ENCODE assay signal across 16 cellular contexts in the genomic region with DNA sequence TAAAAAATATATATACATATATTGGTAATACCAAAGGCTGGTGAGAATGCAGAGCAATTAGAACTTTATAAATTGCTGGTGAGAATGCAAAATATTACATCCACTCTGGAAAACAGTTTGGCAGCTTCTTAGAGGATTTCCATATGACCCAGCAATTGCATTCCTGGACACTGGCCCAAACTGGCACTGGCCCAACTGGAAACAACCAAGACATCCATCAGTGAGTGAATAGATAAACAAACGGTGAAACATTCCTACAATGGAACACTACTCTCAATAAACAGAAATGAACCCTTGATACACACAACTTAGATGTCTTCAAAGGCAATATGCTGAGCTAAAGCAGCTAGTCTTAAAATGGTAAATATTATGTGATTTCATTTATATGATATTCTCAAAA.
DNase-seq lines count a peak whose midpoint lies in the region; ATAC-seq and TF ChIP-seq lines count a peak whose summit lies in the region.
"Had no signal": no experiment of that assay in that cellular context is flagged by ENCODE, and none has a peak within 500 bp of the region (broad histone marks: within the 10 kb centered on the region; RNA-seq: fewer than 3 reads in every experiment).

No MANE protein-coding gene starts in this region.

- no peaks in the 10 kb centered on the region for H3K9me3 ChIP-seq in right lobe of liver
- H3K9me3 ChIP-seq: upper lobe of right lung had no signal

- WGBS in right lobe of liver (ENCODE audit: insufficient coverage, low coverage, low lambda C conversion rate, missing lambda C conversion rate): 6% methylated on average over 1 of the region's 1 CpG

- no peaks in the 10 kb centered on the region for H3K36me3 ChIP-seq in right lobe of liver
- H3K36me3 ChIP-seq: upper lobe of right lung had no signal

- TF ChIP-seq CTCF in AG10803 (conservative IDR thresholded peaks at IDR 0.05; ENCODE audit: low read length) (no peak), foreskin keratinocyte (conservative IDR thresholded peaks at IDR 0.05) (no peak), right lobe of liver (IDR thresholded peaks at IDR 0.05) (no peak)

- H3K27ac ChIP-seq in foreskin keratinocyte (no peak overlapping the region), right lobe of liver (no peak overlapping the region)
- H3K27ac ChIP-seq: upper lobe of right lung had no signal

- H3K27me3 ChIP-seq in foreskin keratinocyte (no peaks in the 10 kb centered on the region), right lobe of liver (no peaks in the 10 kb centered on the region)
- H3K27me3 ChIP-seq: upper lobe of right lung had no signal

- ATAC-seq in foreskin keratinocyte: no peak
- no peak for ATAC-seq in HG03097 (IDR thresholded peaks at IDR 0.05; ENCODE audit: low FRiP score, unreplicated experiment)
- no peak for ATAC-seq in right lobe of liver
- ATAC-seq: stimulated activated effector memory CD8-positive, alpha-beta T cell treated with anti-CD3 and anti-CD28 coated beads, Interleukin-12 subunit alpha, Interleukin-12 subunit beta, amount 100 ng/mL, for 72 hours; upper lobe of right lung had no signal

- intact Hi-C loops in right lobe of liver (cut with DNase I): no loop called here

- H3K4me3 ChIP-seq in AG10803 (ENCODE audit: low read length) (no peak overlapping the region), right lobe of liver (no peak overlapping the region)
- H3K4me3 ChIP-seq: upper lobe of right lung had no signal

- H3K4me1 ChIP-seq in foreskin keratinocyte (no peaks in the 10 kb centered on the region), right lobe of liver (no peaks in the 10 kb centered on the region)

- no peak for TF ChIP-seq POLR2A in right lobe of liver (IDR thresholded peaks at IDR 0.05)

- DNase-seq in AG10803 (ENCODE audit: low read depth): peak; percentile 16
- DNase-seq in M059J (ENCODE audit: low read depth): peak; percentile 54
- DNase-seq in dermis blood vessel endothelial cell: peak; percentile 31
- peak; percentile 53 for DNase-seq in kidney tubule cell (ENCODE audit: low spot score)
- DNase-seq in foreskin keratinocyte: no peak
- DNase-seq in NCI-H2171 treated with DMSO at 0.1 percent for 48 hours (lab: John Stamatoyannopoulos, UW): no peak
- no peak for DNase-seq in right lobe of liver
- DNase-seq: activated CD4-positive, alpha-beta T cell treated with anti-CD3 and anti-CD28 coated beads, Interleukin-2, amount 50 U/mL, for 1 hour; aorta; NCI-H1417 treated with DMSO at 0.1 percent for 48 hours; NCI-H524 treated with DMSO at 0.1 percent for 48 hours; stimulated activated CD4-positive, alpha-beta T cell treated with anti-CD3 and anti-CD28 coated beads, Interleukin-2, amount 100 ng/mL, for 48 hours; T1000; upper lobe of right lung had no signal

Comparison
In these comparisons a context has a peak if more than half of its experiments do, and no peak if none do; other contexts are left out.
1. DNase-seq: peak in AG10803 (single experiment), M059J (single experiment), dermis blood vessel endothelial cell (single experiment) and kidney tubule cell (single experiment); none in foreskin keratinocyte (0 of 2), NCI-H2171 treated with DMSO at 0.1 percent for 48 hours (single experiment) and right lobe of liver (0 of 3).